ENCODE assay signal across 19 cellular contexts in the genomic region with DNA sequence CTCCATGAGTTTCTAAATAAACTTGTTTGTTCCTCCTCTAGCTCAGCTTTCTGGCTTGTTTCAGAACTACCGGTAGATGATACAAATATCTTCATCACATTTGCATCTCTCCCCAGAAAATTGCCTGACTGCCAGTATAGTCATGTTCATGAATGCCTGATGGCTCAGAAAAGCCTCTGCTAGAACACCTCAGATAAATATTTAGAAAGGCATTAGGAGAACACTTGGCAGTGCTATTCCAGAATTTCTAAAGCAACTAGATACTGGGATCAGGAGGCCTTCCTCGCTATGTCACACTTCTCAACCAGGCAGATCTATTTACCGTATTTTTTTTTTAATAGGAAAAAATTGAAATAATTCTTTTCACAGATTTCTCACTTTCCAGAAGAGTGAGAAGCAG. TPM values are rescaled to one million over a fixed set of nuclear protein-coding genes. Genes with fewer than 3 reads are reported as not detected.
DNase-seq lines count a peak whose midpoint lies in the region; ATAC-seq and TF ChIP-seq lines count a peak whose summit lies in the region.
"Had no signal": no experiment of that assay in that cellular context is flagged by ENCODE, and none has a peak within 500 bp of the region (broad histone marks: within the 10 kb centered on the region; RNA-seq: fewer than 3 reads in every experiment).

No MANE protein-coding gene starts in this region.

- POLR2A ChIA-PET in IMR-90 (lab: Charles Lee; ENCODE audit: unreplicated experiment), result no interaction called here
- POLR2A ChIA-PET in CD4-positive, alpha-beta memory T cell (lab: Charles Lee; ENCODE audit: partially characterized antibody), result interaction anchor here (1.3 to 1.4 kb wide), 2 partner anchors 94 to 104 kb away, joined by 3 to 4 read pairs; no protein-coding TSS in a partner anchor

- H3K27ac Mint-ChIP-seq in activated CD4-positive, alpha-beta T cell treated with anti-CD3 and anti-CD28 coated beads, Interleukin-2, amount 10 ng/mL, durations not matched to agents 24 days and 14 days, result no peak overlapping the region
- peak overlapping the region in 2 of 7 donors; percentile 18 to 30 for H3K27ac Mint-ChIP-seq in CD4-positive, alpha-beta memory T cell

- H3K36me3 Mint-ChIP-seq in activated CD4-positive, alpha-beta T cell treated with anti-CD3 and anti-CD28 coated beads, Interleukin-2, amount 10 ng/mL, durations not matched to agents 24 days and 14 days (ENCODE audit: low read depth), result no peaks in the 10 kb centered on the region
- H3K36me3 Mint-ChIP-seq in CD4-positive, alpha-beta memory T cell, result no peaks in the 10 kb centered on the region
- H3K36me3 Mint-ChIP-seq: CD8-positive, alpha-beta memory T cell had no signal

- H3K4me1 ChIP-seq in IMR-90 (ENCODE audit: control insufficient read depth, insufficient read depth, low read length), result no peaks in the 10 kb centered on the region
- H3K4me1 ChIP-seq in esophagus muscularis mucosa, result peaks cover 0 to 46% (median 39%) of the 10 kb centered on the region in 4 donors
- peaks cover 0 to 45% (median 14%) of the 10 kb centered on the region in 4 donors for H3K4me1 ChIP-seq in sigmoid colon
- H3K4me1 ChIP-seq in CD4-positive, alpha-beta memory T cell (ENCODE audit: insufficient read depth, low read length), result peaks cover 45% of the 10 kb centered on the region
- H3K4me1 ChIP-seq: A549, SJSA1 had no signal

- H2BK5ac ChIP-seq in IMR-90 (ENCODE audit: low read depth, low read length, poor library complexity, severe bottlenecking), result no peak overlapping the region

- H3K9me3 Mint-ChIP-seq in activated CD4-positive, alpha-beta T cell treated with anti-CD3 and anti-CD28 coated beads, Interleukin-2, amount 10 ng/mL, durations not matched to agents 24 days and 14 days, result peaks cover 12% of the 10 kb centered on the region
- peaks cover 0 to 4% (median 0%) of the 10 kb centered on the region in 8 donors for H3K9me3 Mint-ChIP-seq in CD4-positive, alpha-beta memory T cell
- H3K9me3 Mint-ChIP-seq: CD8-positive, alpha-beta memory T cell had no signal

- no peak overlapping the region for H2AK9ac ChIP-seq in IMR-90 (replicated peaks; ENCODE audit: low read depth, low read length, poor library complexity)

- H3K4me3 Mint-ChIP-seq in activated CD4-positive, alpha-beta T cell treated with anti-CD3 and anti-CD28 coated beads, Interleukin-2, amount 10 ng/mL, durations not matched to agents 24 days and 14 days, result no peak overlapping the region
- peak overlapping the region in 1 of 8 donors; percentile 14 for H3K4me3 Mint-ChIP-seq in CD4-positive, alpha-beta memory T cell
- H3K4me3 Mint-ChIP-seq: CD8-positive, alpha-beta memory T cell had no signal

- no peaks in the 10 kb centered on the region for H3K27me3 ChIP-seq in IMR-90 (ENCODE audit: control insufficient read depth, insufficient read depth, low read length)
- no peaks in the 10 kb centered on the region for H3K27me3 ChIP-seq in esophagus muscularis mucosa
- no peaks in the 10 kb centered on the region for H3K27me3 ChIP-seq in sigmoid colon
- no peaks in the 10 kb centered on the region for H3K27me3 ChIP-seq in CD4-positive, alpha-beta memory T cell (ENCODE audit: insufficient read depth, low read length)
- H3K27me3 ChIP-seq: SJSA1 had no signal

- no peak overlapping the region for H3K27ac ChIP-seq in IMR-90 (ENCODE audit: insufficient read depth, low read length)
- peak overlapping the region; percentile 75 to 81 (median 77) for H3K27ac ChIP-seq in esophagus muscularis mucosa (replicated peaks in 1 of 4)
- peak overlapping the region; percentile 68 to 79 (median 71) for H3K27ac ChIP-seq in sigmoid colon
- no peak overlapping the region for H3K27ac ChIP-seq in CD4-positive, alpha-beta memory T cell (ENCODE audit: low read depth, low read length)
- H3K27ac ChIP-seq: A549, SJSA1 had no signal

- ATAC-seq in IMR-90 (ENCODE audit: low read depth) (peak; percentile 73), HG03469 (IDR thresholded peaks at IDR 0.05; ENCODE audit: unreplicated experiment) (no peak), GM21423 (IDR thresholded peaks at IDR 0.05; ENCODE audit: unreplicated experiment) (no peak)
- ATAC-seq: A549, PC-3 had no signal

- no peak overlapping the region for H3K4ac ChIP-seq in IMR-90 (ENCODE audit: low read depth, low read length)

- TF ChIP-seq EP300 in esophagus muscularis mucosa (IDR thresholded peaks at IDR 0.05) (no peak), sigmoid colon (IDR thresholded peaks at IDR 0.05) (no peak)

- H4K20me1 ChIP-seq in IMR-90 (ENCODE audit: insufficient read depth, low read length), result no peaks in the 10 kb centered on the region

- CTCF ChIA-PET in IMR-90 (lab: Yijun Ruan, JAX), result no interaction called here
- CTCF ChIA-PET in CD4-positive, alpha-beta memory T cell (lab: Charles Lee; ENCODE audit: partially characterized antibody), result no interaction called here

- TF ChIP-seq POLR2A in IMR-90 (IDR thresholded peaks at IDR 0.05; ENCODE audit: low read depth, low read length) (no peak), esophagus muscularis mucosa (IDR thresholded peaks at IDR 0.05; ENCODE audit: low read depth) (no peak), sigmoid colon (IDR thresholded peaks at IDR 0.05) (no peak)

- H3K4me3 ChIP-seq in IMR-90 (ENCODE audit: insufficient read depth, low read depth, low read length), result no peak overlapping the region
- H3K4me3 ChIP-seq in esophagus muscularis mucosa, result no peak overlapping the region
- no peak overlapping the region for H3K4me3 ChIP-seq in sigmoid colon
- H3K4me3 ChIP-seq in CD4-positive, alpha-beta memory T cell (ENCODE audit: low read length in 2 of 2), result no peak overlapping the region
- H3K4me3 ChIP-seq: A549, SJSA1 had no signal

- TF ChIP-seq CTCF in IMR-90 (conservative IDR thresholded peaks at IDR 0.05; ENCODE audit: low read depth, low read length) (no peak), esophagus muscularis mucosa (IDR thresholded peaks at IDR 0.05) (no peak), sigmoid colon (IDR thresholded peaks at IDR 0.05) (no peak)

- no TSS peak for BruUV-seq in IMR-90 (replicated peaks; lab: Mats Ljungman, UMichigan)

- dilution Hi-C loops in IMR-90 (cut with HindIII; ENCODE audit: low sequenced_read_pairs, unreplicated experiment), result no loop called here

- no peaks in the 10 kb centered on the region for H3K36me3 ChIP-seq in IMR-90 (ENCODE audit: control insufficient read depth, insufficient read depth, low read length)
- no peaks in the 10 kb centered on the region for H3K36me3 ChIP-seq in esophagus muscularis mucosa
- H3K36me3 ChIP-seq in sigmoid colon, result no peaks in the 10 kb centered on the region
- no peaks in the 10 kb centered on the region for H3K36me3 ChIP-seq in CD4-positive, alpha-beta memory T cell (ENCODE audit: insufficient read depth, low read length)
- H3K36me3 ChIP-seq: SJSA1 had no signal

- H3K56ac ChIP-seq in IMR-90 (ENCODE audit: extremely low read depth, insufficient read depth, low read length), result no peak overlapping the region

- H2AFZ ChIP-seq in IMR-90 (replicated peaks; ENCODE audit: low read length, poor library complexity), result no peak overlapping the region

- H3K9me3 ChIP-seq in IMR-90 (ENCODE audit: control insufficient read depth, insufficient read depth, low read length) (no peaks in the 10 kb centered on the region), esophagus muscularis mucosa (no peaks in the 10 kb centered on the region), sigmoid colon (no peaks in the 10 kb centered on the region)
- no peaks in the 10 kb centered on the region for H3K9me3 ChIP-seq in CD4-positive, alpha-beta memory T cell (ENCODE audit: control insufficient read depth in 1 of 2, low read length in 2 of 2)
- H3K9me3 ChIP-seq: A549, SJSA1 had no signal

- H3K27me3 Mint-ChIP-seq in activated CD4-positive, alpha-beta T cell treated with anti-CD3 and anti-CD28 coated beads, Interleukin-2, amount 10 ng/mL, durations not matched to agents 24 days and 14 days, result peaks cover 5% of the 10 kb centered on the region
- H3K27me3 Mint-ChIP-seq in CD4-positive, alpha-beta memory T cell, result peaks cover 0 to 3% of the 10 kb centered on the region in 2 donors

- H2AK5ac ChIP-seq in IMR-90 (ENCODE audit: low read depth, low read length), result no peak overlapping the region

- H3K23ac ChIP-seq in IMR-90 (ENCODE audit: low read depth, low read length), result no peak overlapping the region

- no peak overlapping the region for H4K91ac ChIP-seq in IMR-90 (ENCODE audit: insufficient read depth, low read depth, low read length)

- DNase-seq in activated CD4-positive, alpha-beta T cell treated with anti-CD3 and anti-CD28 coated beads, Interleukin-2, amount 10 ng/mL, durations not matched to agents 24 days and 14 days, result peak; percentile 31
- no peak for DNase-seq in activated CD4-positive, alpha-beta T cell treated with anti-CD3 and anti-CD28 coated beads for 4 hours
- peak; percentile 37 for DNase-seq in IMR-90
- DNase-seq in esophagus muscularis mucosa (ENCODE audit: extremely low spot score), result no peak
- no peak for DNase-seq in sigmoid colon
- no peak for DNase-seq in CD4-positive, alpha-beta memory T cell
- DNase-seq: AML-193; CD8-positive, alpha-beta memory T cell; EL; H7; NCI-H1417 treated with DMSO at 0.1 percent for 48 hours; NCI-H2029 treated with DMSO at 0.1 percent for 48 hours; NCI-H524; NK-92 treated with Interleukin-12 subunit alpha and Interleukin-12 subunit beta, amount 100 ng/mL, for 24 hours; PC-3 had no signal

- in situ Hi-C loops in IMR-90 (cut with MboI; ENCODE audit: low sequenced_read_pairs), result no loop called here

- intact Hi-C loops in activated CD4-positive, alpha-beta T cell treated with anti-CD3 and anti-CD28 coated beads, Interleukin-2, amount 10 ng/mL, durations not matched to agents 24 days and 14 days (cut with micrococcal nuclease), result no loop called here
- intact Hi-C loops in IMR-90 (cut with micrococcal nuclease), result no loop called here
- intact Hi-C loops in esophagus muscularis mucosa (cut with DNase I), result no loop called here
- intact Hi-C loops in sigmoid colon (cut with DNase I), result no loop called here
- intact Hi-C loops in CD4-positive, alpha-beta memory T cell (cut with micrococcal nuclease), result no loop called here

- H3K9me1 ChIP-seq in IMR-90 (ENCODE audit: insufficient read depth, low read length), result no peaks in the 10 kb centered on the region

- H2BK15ac ChIP-seq in IMR-90 (ENCODE audit: low read depth, low read length), result no peak overlapping the region

- H4K8ac ChIP-seq in IMR-90 (ENCODE audit: low read depth in 2 of 2, low read length in 2 of 2), result no peak overlapping the region

- H3K9ac ChIP-seq in IMR-90 (ENCODE audit: low read depth, low read length), result no peak overlapping the region

- no peak overlapping the region for H2BK120ac ChIP-seq in IMR-90 (ENCODE audit: low read depth, low read length)

- H4K5ac ChIP-seq in IMR-90 (ENCODE audit: low read depth, low read length), result no peak overlapping the region

- no peak for TF ChIP-seq RAD21 in IMR-90 (IDR thresholded peaks at IDR 0.05; ENCODE audit: low read length)

- peaks cover 15% of the 10 kb centered on the region for H3K4me1 Mint-ChIP-seq in activated CD4-positive, alpha-beta T cell treated with anti-CD3 and anti-CD28 coated beads, Interleukin-2, amount 10 ng/mL, durations not matched to agents 24 days and 14 days
- H3K4me1 Mint-ChIP-seq in CD4-positive, alpha-beta memory T cell, result peaks cover 29 to 49% (median 37%) of the 10 kb centered on the region in 4 donors

- H3K14ac ChIP-seq in IMR-90 (replicated peaks; ENCODE audit: low read depth, low read length), result no peak overlapping the region

- H3K4me2 ChIP-seq in IMR-90 (ENCODE audit: low read depth, low read length), result no peak overlapping the region
- H3K4me2 ChIP-seq: A549 had no signal

- no peak overlapping the region for H3K18ac ChIP-seq in IMR-90 (ENCODE audit: low read depth, low read length)

- H3K79me1 ChIP-seq in IMR-90 (ENCODE audit: low read depth in 1 of 2, low read length in 2 of 2), result no peaks in the 10 kb centered on the region

- no peak overlapping the region for H2BK20ac ChIP-seq in IMR-90 (ENCODE audit: low read depth, low read length)

- no CpG with 5 or more reads among the region's 3 CpGs for WGBS in IMR-90 (ENCODE audit: extremely low coverage in 2 of 2, insufficient read length in 1 of 2), 2 experiments
- WGBS in esophagus muscularis mucosa, result 52% methylated on average over 3 of the region's 3 CpGs
- WGBS in sigmoid colon, 2 donors, result 80 to 88% methylated on average over 3 of the region's 3 CpGs

RNA-seq across cellular contexts. Expression of a gene that starts 32.3 kb away (rescaled TPM):
- total RNA-seq in activated CD4-positive, alpha-beta T cell treated with anti-CD3 and anti-CD28 coated beads, Interleukin-2, amount 10 ng/mL, durations not matched to agents 24 days and 14 days, result 26.4 and 27.4 TPM in 2 replicates
- total RNA-seq in IMR-90 (2012; rRNA removed), result 9.3 and 20.0 TPM in 2 replicates
- polyA plus RNA-seq in IMR-90 (2012; rRNA removed), result 8.1 and 10.7 TPM in 2 replicates
- polyA plus RNA-seq in IMR-90 (2012; cell fraction: cytosol; rRNA removed), result 2.6 and 3.5 TPM in 2 replicates
- polyA plus RNA-seq in IMR-90 (2012; cell fraction: nucleus; rRNA removed; ENCODE audit: low replicate concordance), result 1.7 and 7.4 TPM in 2 replicates
- 10 to 100 TPM; 29.0 to 37.0 (median 34.1) TPM for total RNA-seq in esophagus muscularis mucosa
- 10 to 100 TPM; 19.4 to 24.0 (median 22.5) TPM for total RNA-seq in sigmoid colon
- polyA plus RNA-seq in sigmoid colon, result 10 to 100 TPM; 22.4 to 40.2 (median 26.4) TPM
- total RNA-seq in CD4-positive, alpha-beta memory T cell, result 10 to 100 TPM; 34.4 to 34.8 TPM
- polyA plus RNA-seq in CD4-positive, alpha-beta memory T cell, result 10 to 100 TPM; 31.6 to 52.4 TPM

Comparison
In these comparisons a context has a peak if more than half of its experiments do, and no peak if none do; other contexts are left out.
1. DNase-seq: peak in activated CD4-positive, alpha-beta T cell treated with anti-CD3 and anti-CD28 coated beads, Interleukin-2, amount 10 ng/mL, durations not matched to agents 24 days and 14 days (single experiment) and IMR-90 (single experiment); none in activated CD4-positive, alpha-beta T cell treated with anti-CD3 and anti-CD28 coated beads for 4 hours (0 of 2), esophagus muscularis mucosa (single experiment), sigmoid colon (single experiment) and CD4-positive, alpha-beta memory T cell (0 of 5).
2. H3K27ac ChIP-seq: peak in esophagus muscularis mucosa (4 of 4) and sigmoid colon (4 of 4); none in IMR-90 (single experiment) and CD4-positive, alpha-beta memory T cell (single experiment).